ENCODE assay signal across 8 cellular contexts in genomic region chr16:15427648-15428239, GRCh38. TPM values are rescaled to one million over a fixed set of nuclear protein-coding genes. Genes with fewer than 3 reads are reported as not detected.
A peak's percentile ranks its signal among the peaks of the same experiment; 100 is the strongest.
DNase-seq lines count a peak whose midpoint lies in the region; ATAC-seq and TF ChIP-seq lines count a peak whose summit lies in the region.

No MANE protein-coding gene starts in this region.

- peak; percentile 79 for TF ChIP-seq CTCF in AG10803 (conservative IDR thresholded peaks at IDR 0.05; ENCODE audit: low read length)
- peak; percentile 50 for TF ChIP-seq CTCF in PC-9 (conservative IDR thresholded peaks at IDR 0.05)
- TF ChIP-seq CTCF in fibroblast of the aortic adventitia (IDR thresholded peaks at IDR 0.05; ENCODE audit: insufficient read depth, low read length) = peak; percentile 70
- TF ChIP-seq CTCF in osteocyte (IDR thresholded peaks at IDR 0.05) = peak; percentile 78
- peak; percentile 62 to 77 for TF ChIP-seq CTCF in tibial artery (IDR thresholded peaks at IDR 0.05)

- peak; percentile 84 for DNase-seq in AG10803 (ENCODE audit: low read depth)
- peak; percentile 62 for DNase-seq in H7
- DNase-seq in PC-9 = no peak
- peak; percentile 21 to 27 for DNase-seq in activated T-helper 1 cell treated with anti-CD3 and anti-CD28 coated beads, Interleukin-2, amount 50 U/mL, for 16 hours (ENCODE audit: low read depth in 1 of 2, low spot score in 1 of 2)
- DNase-seq in fibroblast of the aortic adventitia (ENCODE audit: low read depth) = peak; percentile 90
- peak; percentile 85 for DNase-seq in osteocyte (ENCODE audit: extremely low spot score, unreplicated experiment)
- DNase-seq in tibial artery = peak; percentile 78 to 79

- H3K27ac Mint-ChIP-seq in osteocyte (ENCODE audit: unreplicated experiment) = peak overlapping the region; percentile 60

- intact Hi-C loops in PC-9 (cut with micrococcal nuclease; ENCODE audit: unreplicated experiment) = no loop called here
- intact Hi-C loops in tibial artery (cut with DNase I; ENCODE audit: low total_unique reads) = loop anchor here (2.0 kb wide), 1 partner anchor 123 kb away; no protein-coding TSS in a partner anchor

- peak overlapping the region; percentile 24 for H3K4me3 ChIP-seq in AG10803 (ENCODE audit: low read length)
- no peak overlapping the region for H3K4me3 ChIP-seq in H7 (ENCODE audit: insufficient read depth, low read depth, low read length)
- H3K4me3 ChIP-seq in PC-9 = no peak overlapping the region
- H3K4me3 ChIP-seq in fibroblast of the aortic adventitia (ENCODE audit: low read depth, low read length) = peak overlapping the region; percentile 13
- peak overlapping the region; percentile 11 to 24 for H3K4me3 ChIP-seq in tibial artery

- H3K27ac ChIP-seq in PC-9 (no peak overlapping the region), tibial artery (peak overlapping the region in 1 of 2 donors; percentile 27)

- H3K36me3 Mint-ChIP-seq in osteocyte (ENCODE audit: unreplicated experiment) = no peaks in the 10 kb centered on the region

- POLR2A ChIA-PET in PC-9 (lab: Charles Lee; ENCODE audit: unreplicated experiment) = no interaction called here

- H3K79me2 ChIP-seq in PC-9 (ENCODE audit: low read depth) = no peaks in the 10 kb centered on the region

- H3K27me3 Mint-ChIP-seq in osteocyte (ENCODE audit: unreplicated experiment) = peaks cover 9% of the 10 kb centered on the region

- H3K27me3 ChIP-seq in H7 (ENCODE audit: control insufficient read depth, insufficient read depth, low read length) (no peaks in the 10 kb centered on the region), PC-9 (ENCODE audit: insufficient read depth, low read depth) (no peaks in the 10 kb centered on the region), tibial artery (no peaks in the 10 kb centered on the region)

- H3K4me1 Mint-ChIP-seq in osteocyte (ENCODE audit: unreplicated experiment) = peaks cover 8% of the 10 kb centered on the region

- H2AFZ ChIP-seq in PC-9 = no peak overlapping the region

- no peaks in the 10 kb centered on the region for H3F3A ChIP-seq in PC-9 (ENCODE audit: insufficient read depth, low read depth)

- no peaks in the 10 kb centered on the region for H4K20me1 ChIP-seq in PC-9 (ENCODE audit: insufficient read depth)

- H3K9me3 ChIP-seq in PC-9 (ENCODE audit: insufficient read depth, low read depth) = no peaks in the 10 kb centered on the region
- no peaks in the 10 kb centered on the region for H3K9me3 ChIP-seq in tibial artery

- CTCF ChIA-PET in PC-9 (lab: Charles Lee) = no interaction called here

- BruUV-seq in PC-9 (replicated peaks; lab: Mats Ljungman, UMichigan) = no TSS peak

- H3K9me2 ChIP-seq in PC-9 (ENCODE audit: insufficient read depth) = no peaks in the 10 kb centered on the region

- H3K9me3 Mint-ChIP-seq in osteocyte (ENCODE audit: unreplicated experiment) = no peaks in the 10 kb centered on the region

- peak overlapping the region; percentile 16 for H3K4me3 Mint-ChIP-seq in osteocyte (ENCODE audit: unreplicated experiment)

- H3K36me3 ChIP-seq in H7 (replicated peaks; ENCODE audit: control insufficient read depth, insufficient read depth, low read length) = no peaks in the 10 kb centered on the region
- no peaks in the 10 kb centered on the region for H3K36me3 ChIP-seq in PC-9 (ENCODE audit: low read depth)
- H3K36me3 ChIP-seq in tibial artery = no peaks in the 10 kb centered on the region

- H3K4me1 ChIP-seq in PC-9 (replicated peaks; ENCODE audit: insufficient read depth) (no peaks in the 10 kb centered on the region), tibial artery (peaks cover 0 to 17% (median 5%) of the 10 kb centered on the region in 4 donors)

- no peak overlapping the region for H3K4me2 ChIP-seq in PC-9

- ATAC-seq in HG03460 (IDR thresholded peaks at IDR 0.05; ENCODE audit: unreplicated experiment) = no peak

RNA-seq across cellular contexts. Expression of gene BMERB1, which starts 6.6 kb away (rescaled TPM):
- total RNA-seq in H7 (2014; rRNA removed; shearing (Covaris generic)) = 7.8 and 13.3 TPM in 2 replicates
- 3.9 and 4.3 TPM in 2 replicates for total RNA-seq in PC-9 (2021)
- 64.3 and 105 TPM in 2 replicates for total RNA-seq in fibroblast of the aortic adventitia (ENCODE audit: low replicate concordance)
- 47.5 and 47.9 TPM in 2 replicates for total RNA-seq in osteocyte

RNA-seq across cellular contexts. Expression of gene MPV17L, which starts 32.2 kb away (rescaled TPM):
- 1.5 and 1.7 TPM in 2 replicates for total RNA-seq in H7 (2014; rRNA removed; shearing (Covaris generic))
- total RNA-seq in PC-9 (2021) (0.11 TPM in 1 of 2 replicates, not detected in the other), fibroblast of the aortic adventitia (ENCODE audit: low replicate concordance) (1.1 and 3.3 TPM in 2 replicates), osteocyte (0.47 and 1.3 TPM in 2 replicates)

RNA-seq across cellular contexts. Expression of gene NPIPA5, which starts 49.6 kb away (rescaled TPM):
- 2.3 and 2.4 TPM in 2 replicates for total RNA-seq in H7 (2014; rRNA removed; shearing (Covaris generic))
- total RNA-seq in PC-9 (2021) (0.68 and 0.73 TPM in 2 replicates), fibroblast of the aortic adventitia (ENCODE audit: low replicate concordance) (0.54 TPM in 1 of 2 replicates, not detected in the other), osteocyte (5.7 and 8.0 TPM in 2 replicates)

Comparison
In these comparisons a context has a peak if more than half of its experiments do, and no peak if none do; other contexts are left out.
1. DNase-seq: peak in AG10803 (single experiment), H7 (single experiment), activated T-helper 1 cell treated with anti-CD3 and anti-CD28 coated beads, Interleukin-2, amount 50 U/mL, for 16 hours (2 of 2), fibroblast of the aortic adventitia (single experiment), osteocyte (single experiment) and tibial artery (2 of 2); none in PC-9 (0 of 2).
2. H3K4me3 ChIP-seq: peak in AG10803 (single experiment), fibroblast of the aortic adventitia (single experiment) and tibial artery (2 of 2); none in H7 (single experiment) and PC-9 (single experiment).
3. Peak in every context shown above with its lines, with median percentiles within 50 percentile points of each other: CTCF ChIP-seq.